9 cellular contexts compared by ENCODE assay signal in the genomic region with DNA sequence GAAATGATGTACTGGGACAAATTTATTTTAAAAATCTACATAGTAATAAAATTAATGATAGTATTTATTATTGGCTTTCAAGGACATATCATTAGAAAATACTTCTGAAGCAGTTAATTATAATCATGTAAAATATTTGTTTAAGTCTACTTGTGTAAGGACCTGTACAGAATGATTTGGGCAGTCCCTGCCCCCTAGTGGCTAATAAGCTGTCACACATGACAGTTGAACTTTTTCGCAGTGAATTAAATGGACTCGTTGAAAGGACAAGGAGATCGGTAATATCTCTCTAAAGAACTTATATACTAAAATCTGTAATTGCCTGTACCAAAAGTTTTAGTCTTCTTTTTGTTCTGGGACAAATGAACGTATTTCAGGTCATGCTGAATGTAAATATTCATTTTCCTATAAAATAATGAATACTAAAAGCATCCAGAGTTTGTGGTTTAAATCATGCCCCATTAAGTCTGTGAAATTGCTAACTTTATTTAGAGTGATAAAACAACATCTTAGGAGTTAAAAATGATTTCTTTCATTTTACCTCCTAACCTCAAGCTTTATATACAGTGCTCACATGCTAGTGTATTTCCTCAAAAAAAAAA. TPM values are rescaled to one million over a fixed set of nuclear protein-coding genes. Genes with fewer than 3 reads are reported as not detected.
DNase-seq lines count a peak whose midpoint lies in the region; ATAC-seq, FAIRE-seq and TF ChIP-seq lines count a peak whose summit lies in the region.
"Had no signal": no experiment of that assay in that cellular context is flagged by ENCODE, and none has a peak within 500 bp of the region (broad histone marks: within the 10 kb centered on the region; RNA-seq: fewer than 3 reads in every experiment).

No MANE protein-coding gene starts in this region.

- WGBS in A549 (ENCODE audit: missing lambda C conversion rate), result 6% methylated on average over 4 of the region's 4 CpGs
- 11% methylated on average over 4 of the region's 4 CpGs for WGBS in liver

- H3K27ac ChIP-seq in A549, result no peak overlapping the region
- no peak overlapping the region for H3K27ac ChIP-seq in liver (ENCODE audit: low read depth in 1 of 2, low read length in 2 of 2)
- H3K27ac ChIP-seq in upper lobe of right lung, result peak overlapping the region; percentile 48

- peaks cover 31% of the 10 kb centered on the region for H3K4me1 Mint-ChIP-seq in chondrocyte (ENCODE audit: low read depth)

- peaks cover 19% of the 10 kb centered on the region for H3K36me3 Mint-ChIP-seq in chondrocyte (ENCODE audit: low read depth)

- TF ChIP-seq POLR2A in A549 (IDR thresholded peaks at IDR 0.05; ENCODE audit: low read length), result no peak
- TF ChIP-seq POLR2A in H54 (IDR thresholded peaks at IDR 0.05; ENCODE audit: low read depth, low read length), result no peak

- no peak for TF ChIP-seq EP300 in A549 (IDR thresholded peaks at IDR 0.05)

- H3K27me3 ChIP-seq in liver (ENCODE audit: control insufficient read depth in 4 of 4, insufficient read depth in 4 of 4, low read length in 3 of 4), result no peaks in the 10 kb centered on the region
- H3K27me3 ChIP-seq in upper lobe of right lung, result no peaks in the 10 kb centered on the region

- H3K9ac ChIP-seq in liver (ENCODE audit: low read depth in 1 of 2, low read length in 2 of 2), result no peak overlapping the region

- H3K9me3 Mint-ChIP-seq in chondrocyte (ENCODE audit: low read depth), result no peaks in the 10 kb centered on the region
- H3K9me3 Mint-ChIP-seq: IgD-negative memory B cell had no signal

- TF ChIP-seq RAD21 in A549 (conservative IDR thresholded peaks at IDR 0.05 in 1 of 2, IDR thresholded peaks at IDR 0.05 in 1 of 2), result peak; percentile 44 to 63; a peak in 4 of 5 replicates
- peak; percentile 69 to 80 for TF ChIP-seq RAD21 in liver (IDR thresholded peaks at IDR 0.05)

- H3K4me1 ChIP-seq in A549 (peaks cover 19% of the 10 kb centered on the region), liver (ENCODE audit: control insufficient read depth in 4 of 4, insufficient read depth in 4 of 4, low read length in 3 of 4) (no peaks in the 10 kb centered on the region), upper lobe of right lung (peaks cover 10% of the 10 kb centered on the region)

- H3K36me3 ChIP-seq in liver (ENCODE audit: control insufficient read depth in 4 of 4, insufficient read depth in 3 of 4, low read depth in 1 of 4, low read length in 3 of 4) (peaks cover 2 to 38% (median 21%) of the 10 kb centered on the region in 4 donors), upper lobe of right lung (peaks cover 74% of the 10 kb centered on the region)

- H3K27me3 Mint-ChIP-seq in chondrocyte (ENCODE audit: low read depth), result no peaks in the 10 kb centered on the region
- H3K27me3 Mint-ChIP-seq: IgD-negative memory B cell had no signal

- H3K4me3 Mint-ChIP-seq in chondrocyte (ENCODE audit: unreplicated experiment), result no peak overlapping the region
- H3K4me3 Mint-ChIP-seq: IgD-negative memory B cell had no signal

- H3K4me2 ChIP-seq in A549, result peak overlapping the region; percentile 67

- ATAC-seq in A549 (peak in 1 of 2 experiments; percentile 87; a peak in 4 of 6 replicates), upper lobe of right lung (peak; percentile 91)

- peak overlapping the region; percentile 88 for H3K27ac Mint-ChIP-seq in chondrocyte (ENCODE audit: unreplicated experiment)

- FAIRE-seq in A549 (lab: Jason Lieb, UNC) (no peak), G401.6 (lab: Jason Lieb, UNC) (peak; percentile 94), H54 (lab: Jason Lieb, UNC) (peak; percentile 58)

- POLR2A ChIA-PET in A549 (lab: Yijun Ruan, JAX), result no interaction called here

- no peak overlapping the region for H3K4me3 ChIP-seq in A549
- H3K4me3 ChIP-seq in liver (ENCODE audit: low read depth in 1 of 3, low read length in 3 of 3), result no peak overlapping the region
- no peak overlapping the region for H3K4me3 ChIP-seq in upper lobe of right lung

- H3K9me3 ChIP-seq in A549, result no peaks in the 10 kb centered on the region
- H3K9me3 ChIP-seq in liver (ENCODE audit: control insufficient read depth in 4 of 4, low read length in 3 of 4), result no peaks in the 10 kb centered on the region
- no peaks in the 10 kb centered on the region for H3K9me3 ChIP-seq in upper lobe of right lung

- DNase-seq in A549 (ENCODE audit: low read depth in 1 of 2, low spot score in 1 of 2) (peak; percentile 5 to 61), H54 (ENCODE audit: insufficient read length, low spot score) (no peak), Kasumi-1 (lab: John Stamatoyannopoulos, UW) (peak; percentile 97 to 99), OCI-M1 (lab: John Stamatoyannopoulos, UW) (peak; percentile 82), chondrocyte (ENCODE audit: low spot score) (no peak), upper lobe of right lung (no peak)

- intact Hi-C loops in upper lobe of right lung (cut with DNase I), result no loop called here

- TF ChIP-seq CTCF in A549 (IDR thresholded peaks at IDR 0.05) (peak; percentile 63), chondrocyte (IDR thresholded peaks at IDR 0.05) (peak; percentile 95), liver (IDR thresholded peaks at IDR 0.05; ENCODE audit: low read depth, low read length, missing input control) (peak; percentile 82), upper lobe of right lung (IDR thresholded peaks at IDR 0.05) (peak; percentile 87)

- CTCF ChIA-PET in A549 (lab: Yijun Ruan, JAX), result interaction anchor here (0.7 to 1.4 kb wide), 6 partner anchors 9 to 469 kb away, joined by 3 to 4 read pairs (median 3); a partner anchor contains a TSS

TF ChIP-seq in A549, 52 proteins besides CTCF, POLR2A, EP300 and RAD21 (continues in another document):
- TF ChIP-seq, protein P1, sequence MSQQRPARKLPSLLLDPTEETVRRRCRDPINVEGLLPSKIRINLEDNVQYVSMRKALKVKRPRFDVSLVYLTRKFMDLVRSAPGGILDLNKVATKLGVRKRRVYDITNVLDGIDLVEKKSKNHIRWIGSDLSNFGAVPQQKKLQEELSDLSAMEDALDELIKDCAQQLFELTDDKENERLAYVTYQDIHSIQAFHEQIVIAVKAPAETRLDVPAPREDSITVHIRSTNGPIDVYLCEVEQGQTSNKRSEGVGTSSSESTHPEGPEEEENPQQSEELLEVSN (IDR thresholded peaks at IDR 0.05; ENCODE audit: borderline replicate concordance, low read depth), result no peak
- TF ChIP-seq MYC (IDR thresholded peaks at IDR 0.05; ENCODE audit: borderline replicate concordance, low read length), result no peak
- no peak for TF ChIP-seq CHD2 (IDR thresholded peaks at IDR 0.05; ENCODE audit: low read length, partially characterized antibody)
- TF ChIP-seq, protein P2, sequence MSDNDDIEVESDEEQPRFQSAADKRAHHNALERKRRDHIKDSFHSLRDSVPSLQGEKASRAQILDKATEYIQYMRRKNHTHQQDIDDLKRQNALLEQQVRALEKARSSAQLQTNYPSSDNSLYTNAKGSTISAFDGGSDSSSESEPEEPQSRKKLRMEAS (IDR thresholded peaks at IDR 0.05), result no peak
- no peak for TF ChIP-seq ESRRA (IDR thresholded peaks at IDR 0.05; ENCODE audit: borderline replicate concordance, low read length)
- no peak for TF ChIP-seq FOXS1 (CRISPR knock-in tag; IDR thresholded peaks at IDR 0.05)
- no peak for TF ChIP-seq ZC3H11A (IDR thresholded peaks at IDR 0.05)
- no peak for TF ChIP-seq ZNF302 (CRISPR knock-in tag; IDR thresholded peaks at IDR 0.05)
- TF ChIP-seq, protein P3, sequence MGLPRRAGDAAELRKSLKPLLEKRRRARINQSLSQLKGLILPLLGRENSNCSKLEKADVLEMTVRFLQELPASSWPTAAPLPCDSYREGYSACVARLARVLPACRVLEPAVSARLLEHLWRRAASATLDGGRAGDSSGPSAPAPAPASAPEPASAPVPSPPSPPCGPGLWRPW (IDR thresholded peaks at IDR 0.05), result no peak

TF ChIP-seq in liver, 16 proteins besides CTCF, POLR2A, EP300 and RAD21:
- TF ChIP-seq JUND (IDR thresholded peaks at IDR 0.05), result no peak
- peak; percentile 34 for TF ChIP-seq YY1 (IDR thresholded peaks at IDR 0.05)
- TF ChIP-seq NR2F2 (IDR thresholded peaks at IDR 0.05), result no peak

RNA-seq across cellular contexts. Expression of a gene that starts 13.6 kb away (rescaled TPM):
- polyA plus RNA-seq in A549 (2011; rRNA removed) (22.4 and 23.4 TPM in 2 replicates), A549 (2017; fragmentation: RNase III; extraction: RNeasy Plus Mini Kit Qiagen cat#74134 plus additional on column Dnase treatment) (12.8 to 14.6 TPM (median 13.0 TPM) in 3 replicates), liver (1 to 10 TPM; 4.2 to 6.8 TPM)
- 4.2 and 4.5 TPM in 2 replicates for polyA plus RNA-seq in A549 (2012; cell fraction: cytosol; rRNA removed)
- polyA plus RNA-seq in A549 (2012; cell fraction: nucleus; rRNA removed), result 5.2 and 6.8 TPM in 2 replicates
- polyA minus RNA-seq in A549 (2011; rRNA and poly(A)+ RNA removed), result 9.3 and 10.5 TPM in 2 replicates
- total RNA-seq in chondrocyte (28.9 to 38.8 TPM (median 29.5 TPM) in 3 replicates), liver (10 to 100 TPM; 10.3 to 18.0 TPM), upper lobe of right lung (32.9 TPM)

RNA-seq across cellular contexts. Expression of a gene that starts 47.5 kb away (rescaled TPM):
- not detected in 2 replicates for polyA plus RNA-seq in A549 (2011; rRNA removed)
- not detected in 2 replicates for polyA plus RNA-seq in A549 (2012; cell fraction: cytosol; rRNA removed)
- polyA plus RNA-seq in A549 (2012; cell fraction: nucleus; rRNA removed), result not detected in 2 replicates
- polyA plus RNA-seq in A549 (2017; fragmentation: RNase III; extraction: RNeasy Plus Mini Kit Qiagen cat#74134 plus additional on column Dnase treatment), result not detected in 3 replicates
- not detected in 2 replicates for polyA minus RNA-seq in A549 (2011; rRNA and poly(A)+ RNA removed)
- total RNA-seq in chondrocyte, result not detected in 3 replicates
- total RNA-seq in liver, result not detected
- not detected for polyA plus RNA-seq in liver
- total RNA-seq in upper lobe of right lung, result not detected
- polyA plus RNA-seq: IgD-negative memory B cell had no signal

Comparison
In these comparisons a context has a peak if more than half of its experiments do, and no peak if none do; other contexts are left out.
1. DNase-seq: peak in A549 (2 of 2), Kasumi-1 (2 of 2) and OCI-M1 (single experiment); none in H54 (single experiment), chondrocyte (single experiment) and upper lobe of right lung (single experiment).
2. Peak in every context shown above with its lines, with median percentiles within 50 percentile points of each other: CTCF ChIP-seq.